Comparison of ENCODE assay signal across 7 cellular contexts in genomic region chr16:87392823-87393679, GRCh38. TPM values are rescaled to one million over a fixed set of nuclear protein-coding genes. Genes with fewer than 3 reads are reported as not detected.
DNase-seq lines count a peak whose midpoint lies in the region; ATAC-seq and TF ChIP-seq lines count a peak whose summit lies in the region.

No MANE protein-coding gene starts in this region.

- peak overlapping the region; percentile 76 for H3K9ac ChIP-seq in HUES64 (ENCODE audit: low read depth, low read length)

- no peaks in the 10 kb centered on the region for H3K36me3 ChIP-seq in HUES64 (ENCODE audit: insufficient read depth, low read length)

- H3K27ac Mint-ChIP-seq in stimulated activated effector memory CD8-positive, alpha-beta T cell treated with anti-CD3 and anti-CD28 coated beads, Interleukin-12 subunit alpha, Interleukin-12 subunit beta, amount 100 ng/mL, for 72 hours, result peak overlapping the region; percentile 87

- peaks cover 10% of the 10 kb centered on the region; the same call in 1 of the 2 replicates for H3K4me1 ChIP-seq in HUES64 (ENCODE audit: insufficient read depth, low read length)

- H3K36me3 Mint-ChIP-seq in stimulated activated effector memory CD8-positive, alpha-beta T cell treated with anti-CD3 and anti-CD28 coated beads, Interleukin-12 subunit alpha, Interleukin-12 subunit beta, amount 100 ng/mL, for 72 hours, result peaks cover 66% of the 10 kb centered on the region

- peak overlapping the region; percentile 83 for H3K4me3 Mint-ChIP-seq in stimulated activated effector memory CD8-positive, alpha-beta T cell treated with anti-CD3 and anti-CD28 coated beads, Interleukin-12 subunit alpha, Interleukin-12 subunit beta, amount 100 ng/mL, for 72 hours

- DNase-seq in GM10266 (ENCODE audit: extremely low spot score) (peak; percentile 52), lung microvascular endothelial cell (ENCODE audit: low read depth in 2 of 2) (peak; percentile 51 to 71)
- peak; percentile 23 to 45 for DNase-seq in activated CD4-positive, alpha-beta T cell treated with anti-CD3 and anti-CD28 coated beads for 4 hours
- DNase-seq in effector CD4-positive, alpha-beta T cell, result peak; percentile 22
- peak; percentile 34 to 78 for DNase-seq in stimulated activated effector memory CD8-positive, alpha-beta T cell treated with anti-CD3 and anti-CD28 coated beads, Interleukin-12 subunit alpha, Interleukin-12 subunit beta, amount 100 ng/mL, for 72 hours (ENCODE audit: low spot score in 2 of 2)

- no peak for ATAC-seq in stimulated activated effector memory CD8-positive, alpha-beta T cell treated with anti-CD3 and anti-CD28 coated beads, Interleukin-12 subunit alpha, Interleukin-12 subunit beta, amount 100 ng/mL, for 72 hours
- no peak for ATAC-seq in HG03108 (IDR thresholded peaks at IDR 0.05; ENCODE audit: unreplicated experiment)

- peak overlapping the region; percentile 63 for H3K4me3 ChIP-seq in HUES64 (ENCODE audit: low read length)

- no peaks in the 10 kb centered on the region for H3K27me3 ChIP-seq in HUES64 (ENCODE audit: insufficient read depth, low read length)

- TF ChIP-seq CTCF in GM10266 (IDR thresholded peaks at IDR 0.05; ENCODE audit: control insufficient read depth, insufficient read depth, low read depth, missing control alignments), result peak; percentile 41

- peaks cover 39% of the 10 kb centered on the region for H3K4me1 Mint-ChIP-seq in stimulated activated effector memory CD8-positive, alpha-beta T cell treated with anti-CD3 and anti-CD28 coated beads, Interleukin-12 subunit alpha, Interleukin-12 subunit beta, amount 100 ng/mL, for 72 hours

- 2% methylated on average over 53 of the region's 53 CpGs for WGBS in HUES64

- no peaks in the 10 kb centered on the region for H3K9me3 Mint-ChIP-seq in stimulated activated effector memory CD8-positive, alpha-beta T cell treated with anti-CD3 and anti-CD28 coated beads, Interleukin-12 subunit alpha, Interleukin-12 subunit beta, amount 100 ng/mL, for 72 hours

- no peak overlapping the region for H3K27ac ChIP-seq in HUES64 (ENCODE audit: low read depth, low read length)

- no peaks in the 10 kb centered on the region for H3K9me3 ChIP-seq in HUES64 (ENCODE audit: insufficient read depth, low read depth, low read length)

RNA-seq across cellular contexts. Expression of gene MAP1LC3B, which starts 0.9 kb away (rescaled TPM):
- polyA plus RNA-seq in HUES64 (2013, experiment 1 of 2), result 48.7 TPM
- polyA plus RNA-seq in HUES64 (2013, experiment 2 of 2), result 53.6 TPM
- 16.6 and 21.6 TPM in 2 replicates for total RNA-seq in lung microvascular endothelial cell

RNA-seq across cellular contexts. Expression of gene FBXO31, which starts 9.5 kb away (rescaled TPM):
- 7.4 TPM for polyA plus RNA-seq in HUES64 (2013, experiment 1 of 2)
- 7.9 TPM for polyA plus RNA-seq in HUES64 (2013, experiment 2 of 2)
- total RNA-seq in lung microvascular endothelial cell, result 14.8 and 18.5 TPM in 2 replicates
